In the genomic region with DNA sequence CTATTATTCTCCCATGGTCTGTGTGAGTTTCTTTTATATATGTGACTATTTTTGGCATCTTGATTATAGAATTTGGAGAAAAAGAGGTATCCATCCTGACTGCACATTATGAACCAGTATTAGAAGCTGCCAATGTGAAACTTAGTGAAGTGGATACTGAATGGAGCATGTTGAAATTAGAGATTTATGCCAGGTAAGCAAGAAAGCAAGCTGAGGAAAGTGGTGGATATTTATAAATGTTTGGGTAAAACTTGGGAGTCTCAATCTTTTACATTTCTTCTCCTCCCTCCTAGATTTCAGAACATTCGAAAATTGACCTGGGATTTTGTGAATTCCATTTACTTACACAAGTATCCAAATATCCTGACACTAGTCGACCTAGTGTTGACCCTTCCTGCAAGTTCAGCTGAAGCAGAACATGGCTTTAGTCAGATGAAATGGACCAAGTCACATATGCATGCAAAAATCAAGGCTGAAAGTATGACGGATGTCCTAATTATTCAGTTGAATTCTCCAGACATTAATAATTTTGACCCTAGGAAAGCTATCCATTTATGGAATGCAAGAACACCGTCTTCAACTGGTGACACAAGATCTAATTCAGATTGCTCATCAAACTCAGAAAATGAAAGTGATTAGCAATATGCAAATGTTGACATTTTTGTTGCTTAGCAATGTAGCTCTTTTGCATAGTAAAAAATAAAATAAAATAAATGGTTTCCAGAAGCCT, we compare ENCODE assay signal across 14 cellular contexts.
A peak's percentile ranks its signal among the peaks of the same experiment; 100 is the strongest.
DNase-seq lines count a peak whose midpoint lies in the region; ATAC-seq and TF ChIP-seq lines count a peak whose summit lies in the region.
"Had no signal": no experiment of that assay in that cellular context is flagged by ENCODE, and none has a peak within 500 bp of the region (broad histone marks: within the 10 kb centered on the region; RNA-seq: fewer than 3 reads in every experiment).

No MANE protein-coding gene starts in this region.

- POLR2A ChIA-PET in SK-N-SH (lab: Yijun Ruan, JAX): no interaction called here

- H3K4me2 ChIP-seq in SK-N-SH: peak overlapping the region; percentile 13; the same call in 1 of the 2 replicates

- TF ChIP-seq CTCF in SK-N-SH (IDR thresholded peaks at IDR 0.05): no peak

- 0 out of 4 replicates have a peak, but pooled peaks cover 0 to 6% of the 10 kb centered on the region in 2 experiments for H3K4me1 ChIP-seq in SK-N-SH (ENCODE audit: control insufficient read depth in 1 of 2, insufficient read depth in 2 of 2, low read depth in 1 of 2, low read length in 1 of 2)
- H3K4me1 ChIP-seq: breast epithelium had no signal

- no peak for TF ChIP-seq RAD21 in SK-N-SH (IDR thresholded peaks at IDR 0.05; ENCODE audit: low read length)

- H3K36me3 ChIP-seq in SK-N-SH (replicated peaks in 1 of 2; ENCODE audit: control insufficient read depth in 1 of 2, insufficient read depth in 2 of 2, low read length in 1 of 2): no peaks in the 10 kb centered on the region
- H3K36me3 ChIP-seq: breast epithelium had no signal

- no peaks in the 10 kb centered on the region for H3K27me3 ChIP-seq in SK-N-SH (ENCODE audit: insufficient read depth)
- H3K27me3 ChIP-seq: breast epithelium had no signal

- H3K36me3 Mint-ChIP-seq in stimulated activated naive CD8-positive, alpha-beta T cell treated with anti-CD3 and anti-CD28 coated beads, Interleukin-15, Interleukin-2, amounts not matched to agents 100 ng/mL and 50 ng/mL, for 24 hours (ENCODE audit: low read depth): no peaks in the 10 kb centered on the region
- no peaks in the 10 kb centered on the region for H3K36me3 Mint-ChIP-seq in effector memory CD8-positive, alpha-beta T cell (ENCODE audit: insufficient read depth)

- no peak overlapping the region for H3K27ac ChIP-seq in SK-N-SH (ENCODE audit: low read depth in 2 of 2, low read length in 1 of 2)
- H3K27ac ChIP-seq: VCaP had no signal

- H4K20me1 ChIP-seq in SK-N-SH (ENCODE audit: insufficient read depth): no peaks in the 10 kb centered on the region

- 47% methylated on average over 4 of the region's 4 CpGs for WGBS in SK-N-SH (ENCODE audit: low lambda C conversion rate)

- H3K4me1 Mint-ChIP-seq in stimulated activated naive CD8-positive, alpha-beta T cell treated with anti-CD3 and anti-CD28 coated beads, Interleukin-15, Interleukin-2, amounts not matched to agents 100 ng/mL and 50 ng/mL, for 24 hours (ENCODE audit: low read depth): peaks cover 94% of the 10 kb centered on the region
- peaks cover 37 to 44% of the 10 kb centered on the region in 2 donors for H3K4me1 Mint-ChIP-seq in effector memory CD8-positive, alpha-beta T cell (ENCODE audit: low read depth in 2 of 2)

- H3K9ac ChIP-seq in SK-N-SH: no peak overlapping the region

- CTCF ChIA-PET in SK-N-SH (lab: Yijun Ruan, JAX): interaction anchor here (0.9 to 3.7 kb wide), 6 partner anchors 11 to 353 kb away, joined by 3 to 14 read pairs (median 4); no protein-coding TSS in a partner anchor

- no peak for DNase-seq in stimulated activated naive CD8-positive, alpha-beta T cell treated with anti-CD3 and anti-CD28 coated beads, Interleukin-15, Interleukin-2, amounts not matched to agents 100 U/mL and 50 U/mL, for 24 hours
- DNase-seq in SK-N-SH (no peak), NCI-H2029 (lab: John Stamatoyannopoulos, UW) (no peak), NK-92 (lab: John Stamatoyannopoulos, UW; ENCODE audit: unreplicated experiment) (no peak)
- no peak for DNase-seq in effector memory CD8-positive, alpha-beta T cell
- no peak for DNase-seq in stimulated activated CD4-positive, alpha-beta T cell treated with anti-CD3 and anti-CD28 coated beads, Interleukin-2, amount 100 ng/mL, for 24 hours
- DNase-seq: endodermal cell; NCI-H2171 treated with DMSO at 0.1 percent for 48 hours; stimulated activated CD4-positive, alpha-beta T cell treated with anti-CD3 and anti-CD28 coated beads, Interleukin-4, amount 100 ng/mL, for 1 hour had no signal

- peak overlapping the region; percentile 24 for H3K4me3 Mint-ChIP-seq in stimulated activated naive CD8-positive, alpha-beta T cell treated with anti-CD3 and anti-CD28 coated beads, Interleukin-15, Interleukin-2, amounts not matched to agents 100 ng/mL and 50 ng/mL, for 24 hours
- H3K4me3 Mint-ChIP-seq in effector memory CD8-positive, alpha-beta T cell: peak overlapping the region; percentile 3 to 51
- H3K4me3 Mint-ChIP-seq: CD14-positive monocyte, endodermal cell had no signal

- H3K9me2 ChIP-seq in SK-N-SH: no peaks in the 10 kb centered on the region

- H3K27me3 Mint-ChIP-seq in stimulated activated naive CD8-positive, alpha-beta T cell treated with anti-CD3 and anti-CD28 coated beads, Interleukin-15, Interleukin-2, amounts not matched to agents 100 ng/mL and 50 ng/mL, for 24 hours: no peaks in the 10 kb centered on the region
- no peaks in the 10 kb centered on the region for H3K27me3 Mint-ChIP-seq in effector memory CD8-positive, alpha-beta T cell

- no peak for ATAC-seq in stimulated activated naive CD8-positive, alpha-beta T cell treated with anti-CD3 and anti-CD28 coated beads, Interleukin-15, Interleukin-2, amounts not matched to agents 100 U/mL and 50 U/mL, for 24 hours
- peak; percentile 72 for ATAC-seq in effector memory CD8-positive, alpha-beta T cell (replicated peaks)
- no peak for ATAC-seq in HG03520 (IDR thresholded peaks at IDR 0.05; ENCODE audit: unreplicated experiment)

- no peaks in the 10 kb centered on the region for H3F3A ChIP-seq in SK-N-SH (replicated peaks; ENCODE audit: insufficient read depth)

- peak overlapping the region; percentile 78 for H3K27ac Mint-ChIP-seq in stimulated activated naive CD8-positive, alpha-beta T cell treated with anti-CD3 and anti-CD28 coated beads, Interleukin-15, Interleukin-2, amounts not matched to agents 100 ng/mL and 50 ng/mL, for 24 hours
- peak overlapping the region; percentile 50 to 69 for H3K27ac Mint-ChIP-seq in effector memory CD8-positive, alpha-beta T cell
- H3K27ac Mint-ChIP-seq: CD14-positive monocyte, endodermal cell had no signal

- 0 out of 2 replicates have a peak overlapping the region, but pooled peaks have one; percentile 8 for H2AFZ ChIP-seq in SK-N-SH (ENCODE audit: low read depth)

- no peaks in the 10 kb centered on the region for H3K79me2 ChIP-seq in SK-N-SH (ENCODE audit: insufficient read depth)

- no peak overlapping the region for H3K4me3 ChIP-seq in SK-N-SH (ENCODE audit: low read depth in 2 of 2, low read length in 1 of 2)
- H3K4me3 ChIP-seq: breast epithelium had no signal

- no peaks in the 10 kb centered on the region for H3K9me3 ChIP-seq in SK-N-SH
- H3K9me3 ChIP-seq: breast epithelium had no signal

- no peaks in the 10 kb centered on the region for H3K9me3 Mint-ChIP-seq in stimulated activated naive CD8-positive, alpha-beta T cell treated with anti-CD3 and anti-CD28 coated beads, Interleukin-15, Interleukin-2, amounts not matched to agents 100 ng/mL and 50 ng/mL, for 24 hours
- H3K9me3 Mint-ChIP-seq in effector memory CD8-positive, alpha-beta T cell: no peaks in the 10 kb centered on the region
- H3K9me3 Mint-ChIP-seq: CD14-positive monocyte, endodermal cell had no signal

- TF ChIP-seq EP300 in SK-N-SH (IDR thresholded peaks at IDR 0.05; ENCODE audit: borderline replicate concordance in 1 of 2, low read depth in 1 of 2, low read length in 1 of 2): no peak

TF ChIP-seq in SK-N-SH, 30 proteins besides CTCF, POLR2A, EP300 and RAD21 (continues in another document):
- TF ChIP-seq NFIC (IDR thresholded peaks at IDR 0.05; ENCODE audit: borderline replicate concordance) (no peak), MXI1 (IDR thresholded peaks at IDR 0.05; ENCODE audit: low read depth, low read length) (no peak), TEAD4 (IDR thresholded peaks at IDR 0.05; ENCODE audit: borderline replicate concordance, insufficient read depth) (no peak), POLR2AphosphoS5 (IDR thresholded peaks at IDR 0.05; ENCODE audit: low read depth, low read length) (no peak), ELF1 (IDR thresholded peaks at IDR 0.05) (no peak)
- TF ChIP-seq, protein P1, sequence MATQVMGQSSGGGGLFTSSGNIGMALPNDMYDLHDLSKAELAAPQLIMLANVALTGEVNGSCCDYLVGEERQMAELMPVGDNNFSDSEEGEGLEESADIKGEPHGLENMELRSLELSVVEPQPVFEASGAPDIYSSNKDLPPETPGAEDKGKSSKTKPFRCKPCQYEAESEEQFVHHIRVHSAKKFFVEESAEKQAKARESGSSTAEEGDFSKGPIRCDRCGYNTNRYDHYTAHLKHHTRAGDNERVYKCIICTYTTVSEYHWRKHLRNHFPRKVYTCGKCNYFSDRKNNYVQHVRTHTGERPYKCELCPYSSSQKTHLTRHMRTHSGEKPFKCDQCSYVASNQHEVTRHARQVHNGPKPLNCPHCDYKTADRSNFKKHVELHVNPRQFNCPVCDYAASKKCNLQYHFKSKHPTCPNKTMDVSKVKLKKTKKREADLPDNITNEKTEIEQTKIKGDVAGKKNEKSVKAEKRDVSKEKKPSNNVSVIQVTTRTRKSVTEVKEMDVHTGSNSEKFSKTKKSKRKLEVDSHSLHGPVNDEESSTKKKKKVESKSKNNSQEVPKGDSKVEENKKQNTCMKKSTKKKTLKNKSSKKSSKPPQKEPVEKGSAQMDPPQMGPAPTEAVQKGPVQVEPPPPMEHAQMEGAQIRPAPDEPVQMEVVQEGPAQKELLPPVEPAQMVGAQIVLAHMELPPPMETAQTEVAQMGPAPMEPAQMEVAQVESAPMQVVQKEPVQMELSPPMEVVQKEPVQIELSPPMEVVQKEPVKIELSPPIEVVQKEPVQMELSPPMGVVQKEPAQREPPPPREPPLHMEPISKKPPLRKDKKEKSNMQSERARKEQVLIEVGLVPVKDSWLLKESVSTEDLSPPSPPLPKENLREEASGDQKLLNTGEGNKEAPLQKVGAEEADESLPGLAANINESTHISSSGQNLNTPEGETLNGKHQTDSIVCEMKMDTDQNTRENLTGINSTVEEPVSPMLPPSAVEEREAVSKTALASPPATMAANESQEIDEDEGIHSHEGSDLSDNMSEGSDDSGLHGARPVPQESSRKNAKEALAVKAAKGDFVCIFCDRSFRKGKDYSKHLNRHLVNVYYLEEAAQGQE (IDR thresholded peaks at IDR 0.05; ENCODE audit: low read depth, low read length): no peak
- TF ChIP-seq, protein P2, sequence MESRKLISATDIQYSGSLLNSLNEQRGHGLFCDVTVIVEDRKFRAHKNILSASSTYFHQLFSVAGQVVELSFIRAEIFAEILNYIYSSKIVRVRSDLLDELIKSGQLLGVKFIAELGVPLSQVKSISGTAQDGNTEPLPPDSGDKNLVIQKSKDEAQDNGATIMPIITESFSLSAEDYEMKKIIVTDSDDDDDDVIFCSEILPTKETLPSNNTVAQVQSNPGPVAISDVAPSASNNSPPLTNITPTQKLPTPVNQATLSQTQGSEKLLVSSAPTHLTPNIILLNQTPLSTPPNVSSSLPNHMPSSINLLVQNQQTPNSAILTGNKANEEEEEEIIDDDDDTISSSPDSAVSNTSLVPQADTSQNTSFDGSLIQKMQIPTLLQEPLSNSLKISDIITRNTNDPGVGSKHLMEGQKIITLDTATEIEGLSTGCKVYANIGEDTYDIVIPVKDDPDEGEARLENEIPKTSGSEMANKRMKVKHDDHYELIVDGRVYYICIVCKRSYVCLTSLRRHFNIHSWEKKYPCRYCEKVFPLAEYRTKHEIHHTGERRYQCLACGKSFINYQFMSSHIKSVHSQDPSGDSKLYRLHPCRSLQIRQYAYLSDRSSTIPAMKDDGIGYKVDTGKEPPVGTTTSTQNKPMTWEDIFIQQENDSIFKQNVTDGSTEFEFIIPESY (IDR thresholded peaks at IDR 0.05; ENCODE audit: borderline replicate concordance, low read depth): no peak
